Comparison of ENCODE assay signal across 1 cellular context in the genomic region with DNA sequence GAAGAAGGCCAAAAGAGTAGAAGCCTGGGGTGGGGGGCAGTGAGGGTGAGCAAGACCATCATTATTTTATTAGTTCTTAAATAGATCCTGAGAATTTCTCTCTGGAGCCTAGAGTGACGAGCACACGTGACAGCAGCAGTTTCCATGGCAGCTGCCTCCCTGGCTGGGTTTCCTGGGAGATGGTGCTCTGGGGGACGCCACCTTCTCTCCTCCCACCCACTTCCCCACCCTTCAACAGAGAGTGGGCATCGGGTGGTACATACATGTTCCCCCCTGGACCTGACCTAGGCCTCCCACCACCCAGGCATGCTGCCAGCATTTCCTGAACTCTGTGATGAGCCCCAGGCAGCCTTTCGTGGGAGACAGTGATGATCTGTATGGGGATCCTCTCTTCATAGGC.
TF ChIP-seq lines count a peak whose summit lies in the region.

No MANE protein-coding gene starts in this region.

TF ChIP-seq in neural cell, 6 proteins besides CTCF, POLR2A, EP300 and RAD21 (continued from another document):
- TF ChIP-seq EZH2 (IDR thresholded peaks at IDR 0.05; ENCODE audit: borderline replicate concordance, insufficient read depth, low read length, poor library complexity, severe bottlenecking) (no peak), POLR2AphosphoS5 (IDR thresholded peaks at IDR 0.05) (no peak)
